Comparison of ENCODE assay signal across 11 cellular contexts in the genomic region with DNA sequence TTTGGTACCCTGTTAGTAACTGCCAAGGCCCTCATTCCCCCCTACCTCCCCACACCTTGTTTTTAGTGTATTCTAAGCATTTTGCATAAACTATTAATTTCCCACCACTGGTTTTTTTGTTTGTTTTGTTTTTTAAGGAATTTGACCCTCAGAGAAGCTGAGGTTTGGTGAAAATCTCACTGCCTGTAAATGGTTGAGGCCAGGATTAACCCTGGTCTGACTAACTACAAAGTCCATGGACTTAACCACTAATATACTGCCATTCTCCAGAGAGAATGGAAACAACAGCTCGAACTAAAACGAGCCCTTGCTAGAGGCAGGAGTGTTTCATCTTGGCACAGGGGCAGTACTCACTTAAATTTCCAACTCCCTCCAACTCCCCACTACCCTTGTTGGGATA. TPM values are rescaled to one million over a fixed set of nuclear protein-coding genes. Genes with fewer than 3 reads are reported as not detected.
DNase-seq lines count a peak whose midpoint lies in the region; ATAC-seq and TF ChIP-seq lines count a peak whose summit lies in the region.
"Had no signal": no experiment of that assay in that cellular context is flagged by ENCODE, and none has a peak within 500 bp of the region (broad histone marks: within the 10 kb centered on the region; RNA-seq: fewer than 3 reads in every experiment).

No MANE protein-coding gene starts in this region.

- H3K79me2 ChIP-seq in ACC112 (ENCODE audit: control insufficient read depth, insufficient read depth, low read length, unreplicated experiment) (peaks cover 72% of the 10 kb centered on the region), fibroblast of lung (ENCODE audit: control insufficient read depth, insufficient read depth, low read length) (peaks cover 75% of the 10 kb centered on the region), osteoblast (ENCODE audit: insufficient read depth, low read length) (peaks cover 73% of the 10 kb centered on the region)

- H3K9me3 ChIP-seq in RWPE2 (ENCODE audit: severe bottlenecking) (no peaks in the 10 kb centered on the region), fibroblast of lung (ENCODE audit: control insufficient read depth, insufficient read depth, low read depth, low read length) (no peaks in the 10 kb centered on the region), osteoblast (ENCODE audit: low read depth, low read length) (no peaks in the 10 kb centered on the region)

- H3K4me2 ChIP-seq in fibroblast of lung (ENCODE audit: extremely low read depth, insufficient read depth, low read length) = peak overlapping the region; percentile 59
- H3K4me2 ChIP-seq in osteoblast (ENCODE audit: insufficient read depth, low read length) = peak overlapping the region; percentile 89

- DNase-seq in RWPE2 (ENCODE audit: low spot score) (no peak), fibroblast of lung (ENCODE audit: low read depth in 2 of 2) (peak in 1 of 2 donors; percentile 44), osteoblast (ENCODE audit: insufficient read length, low spot score, missing footprints) (peak; percentile 50), NCI-H748 treated with DMSO at 0.1 percent for 48 hours (lab: John Stamatoyannopoulos, UW) (no peak), NCI-H446 treated with DMSO at 0.1 percent for 48 hours (lab: John Stamatoyannopoulos, UW) (no peak)
- DNase-seq: activated effector memory CD4-positive, alpha-beta T cell treated with anti-CD3 and anti-CD28 coated beads, Interleukin-2, amount 50 U/mL, for 16 hours; NCI-H1417 treated with DMSO at 0.1 percent for 48 hours had no signal

- H3K36me3 ChIP-seq in ACC112 (ENCODE audit: insufficient read depth, low read length) = no peaks in the 10 kb centered on the region
- peaks cover 13% of the 10 kb centered on the region for H3K36me3 ChIP-seq in RWPE2 (ENCODE audit: low read depth)
- H3K36me3 ChIP-seq in fibroblast of lung (ENCODE audit: control insufficient read depth, insufficient read depth, low read length) = no peaks in the 10 kb centered on the region
- H3K36me3 ChIP-seq in osteoblast (ENCODE audit: insufficient read depth, low read length) = peaks cover 7% of the 10 kb centered on the region

- H3K9ac ChIP-seq in fibroblast of lung (ENCODE audit: insufficient read depth, low read length) = no peak overlapping the region

- H4K20me1 ChIP-seq in fibroblast of lung (ENCODE audit: control insufficient read depth, extremely low read depth, insufficient read depth, low read length) (peaks cover 5% of the 10 kb centered on the region), osteoblast (ENCODE audit: insufficient read depth, low read length) (peaks cover 44% of the 10 kb centered on the region)

- TF ChIP-seq CTCF in RWPE2 (IDR thresholded peaks at IDR 0.05; ENCODE audit: poor library complexity, severe bottlenecking) (no peak), fibroblast of lung (conservative IDR thresholded peaks at IDR 0.05 in 1 of 2, IDR thresholded peaks at IDR 0.05 in 1 of 2; ENCODE audit: low read depth in 1 of 2, low read length in 2 of 2) (no peak), osteoblast (IDR thresholded peaks at IDR 0.05; ENCODE audit: extremely low read depth, low read depth, low read length) (no peak)

- H3K4me3 ChIP-seq in ACC112 (ENCODE audit: low read depth, low read length) (peak overlapping the region; percentile 79), RWPE2 (ENCODE audit: severe bottlenecking) (peak overlapping the region; percentile 55), fibroblast of lung (replicated peaks in 1 of 4; ENCODE audit: control extremely low read depth in 1 of 4, insufficient read depth in 1 of 4, low read depth in 3 of 4, low read length in 4 of 4) (peak overlapping the region; percentile 75 to 99 (median 84)), osteoblast (ENCODE audit: insufficient read depth, low read length) (peak overlapping the region; percentile 78)

- no peak overlapping the region for H3K27ac ChIP-seq in ACC112 (ENCODE audit: low read depth, low read length)
- H3K27ac ChIP-seq in RWPE2 (ENCODE audit: poor library complexity, severe bottlenecking) = peak overlapping the region; percentile 86
- no peak overlapping the region for H3K27ac ChIP-seq in fibroblast of lung (ENCODE audit: insufficient read depth, low read length)
- no peak overlapping the region for H3K27ac ChIP-seq in osteoblast (ENCODE audit: low read depth, low read length)

- H3K27me3 ChIP-seq in ACC112 (ENCODE audit: insufficient read depth, low read length) (no peaks in the 10 kb centered on the region), RWPE2 (ENCODE audit: insufficient read depth, poor library complexity, severe bottlenecking) (no peaks in the 10 kb centered on the region), fibroblast of lung (ENCODE audit: control insufficient read depth, insufficient read depth, low read length) (no peaks in the 10 kb centered on the region), osteoblast (ENCODE audit: insufficient read depth, low read length) (no peaks in the 10 kb centered on the region)

- peaks cover 17% of the 10 kb centered on the region for H3K4me1 ChIP-seq in ACC112 (ENCODE audit: control insufficient read depth, insufficient read depth, low read length, unreplicated experiment)
- H3K4me1 ChIP-seq in RWPE2 (ENCODE audit: insufficient read depth, poor library complexity, severe bottlenecking) = peaks cover 19% of the 10 kb centered on the region
- H3K4me1 ChIP-seq in fibroblast of lung (ENCODE audit: control insufficient read depth, extremely low read depth, insufficient read depth, low read length) = peaks cover 4% of the 10 kb centered on the region
- H3K4me1 ChIP-seq in osteoblast (ENCODE audit: insufficient read depth, low read length) = peaks cover 20% of the 10 kb centered on the region

- ATAC-seq in RWPE2 (ENCODE audit: low read depth) (no peak), GM21447 (IDR thresholded peaks at IDR 0.05; ENCODE audit: unreplicated experiment) (no peak), GM18498 (IDR thresholded peaks at IDR 0.05; ENCODE audit: unreplicated experiment) (no peak)

- H2AFZ ChIP-seq in ACC112 (ENCODE audit: low read length, unreplicated experiment) (no peak overlapping the region), fibroblast of lung (ENCODE audit: low read length) (no peak overlapping the region), osteoblast (ENCODE audit: low read length) (no peak overlapping the region)

RNA-seq across cellular contexts. Expression of a gene that starts 2.9 kb away (rescaled TPM):
- total RNA-seq in fibroblast of lung (71.7 and 103 TPM in 2 replicates), osteoblast (126 and 140 TPM in 2 replicates)
- 113 and 190 TPM in 2 replicates for polyA plus RNA-seq in fibroblast of lung
- polyA plus RNA-seq in fibroblast of lung (2012) = 82.9 and 133 TPM in 2 replicates
- polyA minus RNA-seq in fibroblast of lung (ENCODE audit: low replicate concordance) = 553 and 835 TPM in 2 replicates

RNA-seq across cellular contexts. Expression of a gene that starts 12.9 kb away (rescaled TPM):
- total RNA-seq in fibroblast of lung = not detected in 2 replicates
- polyA plus RNA-seq in fibroblast of lung = not detected in 2 replicates
- polyA plus RNA-seq in fibroblast of lung (2012) = 0.05 TPM in 1 of 2 replicates, not detected in the other
- polyA minus RNA-seq in fibroblast of lung (ENCODE audit: low replicate concordance) = not detected in 2 replicates
- not detected in 2 replicates for total RNA-seq in osteoblast
- total RNA-seq: T-helper 2 cell treated with Interferon-gamma antibody and Interleukin-4, amounts not matched to agents 100 ng/mL and 5 ng/mL, for 36 hours had no signal

RNA-seq across cellular contexts. Expression of a gene that starts 23.2 kb away (rescaled TPM):
- total RNA-seq in fibroblast of lung (93.0 and 99.1 TPM in 2 replicates), osteoblast (58.9 and 68.8 TPM in 2 replicates)
- polyA plus RNA-seq in fibroblast of lung = 69.6 and 73.3 TPM in 2 replicates
- 133 and 173 TPM in 2 replicates for polyA plus RNA-seq in fibroblast of lung (2012)
- 3.7 and 6.8 TPM in 2 replicates for polyA minus RNA-seq in fibroblast of lung (ENCODE audit: low replicate concordance)

RNA-seq across cellular contexts. Expression of a gene that starts 52.1 kb away (rescaled TPM):
- total RNA-seq in fibroblast of lung = 55.7 and 62.8 TPM in 2 replicates
- 71.8 and 84.2 TPM in 2 replicates for polyA plus RNA-seq in fibroblast of lung
- polyA plus RNA-seq in fibroblast of lung (2012) = 61.5 and 79.5 TPM in 2 replicates
- polyA minus RNA-seq in fibroblast of lung (ENCODE audit: low replicate concordance) = 93.9 and 95.7 TPM in 2 replicates
- 41.3 and 47.8 TPM in 2 replicates for total RNA-seq in osteoblast

RNA-seq across cellular contexts. Expression of a gene that starts 52.5 kb away (rescaled TPM):
- total RNA-seq in fibroblast of lung = 15.2 and 16.0 TPM in 2 replicates
- polyA plus RNA-seq in fibroblast of lung = 28.9 and 31.4 TPM in 2 replicates
- 21.2 and 24.4 TPM in 2 replicates for polyA plus RNA-seq in fibroblast of lung (2012)
- polyA minus RNA-seq in fibroblast of lung (ENCODE audit: low replicate concordance) = 2.1 and 4.4 TPM in 2 replicates
- total RNA-seq in osteoblast = 13.4 and 13.6 TPM in 2 replicates
